In genomic region chr13:98731038-98731437, GRCh38 we compare ENCODE assay signal across 2 cellular contexts.
TF ChIP-seq lines count a peak whose summit lies in the region.

No MANE protein-coding gene starts in this region.

TF ChIP-seq in IMR-90, 13 proteins besides CTCF, POLR2A, EP300 and RAD21:
- TF ChIP-seq RFX5 (IDR thresholded peaks at IDR 0.05; ENCODE audit: low read depth, low read length) (no peak), RCOR1 (IDR thresholded peaks at IDR 0.05; ENCODE audit: insufficient replicate concordance, low read length) (no peak), MAZ (IDR thresholded peaks at IDR 0.05; ENCODE audit: borderline replicate concordance, low read depth, low read length) (no peak), ELK1 (IDR thresholded peaks at IDR 0.05; ENCODE audit: borderline replicate concordance, low read depth, low read length) (no peak), MXI1 (IDR thresholded peaks at IDR 0.05; ENCODE audit: borderline replicate concordance, low read depth, low read length) (no peak), SMC3 (IDR thresholded peaks at IDR 0.05; ENCODE audit: low read depth, low read length) (no peak), CEBPB (IDR thresholded peaks at IDR 0.05; ENCODE audit: low read depth, low read length) (no peak), NFE2L2 (IDR thresholded peaks at IDR 0.05; ENCODE audit: low read depth, low read length) (no peak), BHLHE40 (IDR thresholded peaks at IDR 0.05; ENCODE audit: low read depth, low read length) (no peak), FOS (IDR thresholded peaks at IDR 0.05; ENCODE audit: low read depth, low read length) (no peak), USF2 (IDR thresholded peaks at IDR 0.05; ENCODE audit: low read depth, low read length) (no peak), CHD1 (IDR thresholded peaks at IDR 0.05; ENCODE audit: low read depth, low read length) (no peak), MAFK (IDR thresholded peaks at IDR 0.05; ENCODE audit: low read depth, low read length) (no peak)

TF ChIP-seq in H1, 55 proteins besides CTCF, POLR2A, EP300 and RAD21:
- no peak for TF ChIP-seq ATF2 (IDR thresholded peaks at IDR 0.05; ENCODE audit: low read length)
- TF ChIP-seq SAP30 (IDR thresholded peaks at IDR 0.05; ENCODE audit: insufficient read depth, insufficient replicate concordance, low read length), result no peak
- no peak for TF ChIP-seq SP1 (IDR thresholded peaks at IDR 0.05; ENCODE audit: low read depth, low read length)
- no peak for TF ChIP-seq RFX5 (IDR thresholded peaks at IDR 0.05; ENCODE audit: borderline replicate concordance, low read depth, low read length)
- TF ChIP-seq MAFK (IDR thresholded peaks at IDR 0.05; ENCODE audit: low read depth, low read length), result no peak
- no peak for TF ChIP-seq RNF2 (IDR thresholded peaks at IDR 0.05; ENCODE audit: borderline replicate concordance, low read depth, low read length, missing control alignments, poor library complexity, severe bottlenecking)
- TF ChIP-seq POLR2AphosphoS5 (IDR thresholded peaks at IDR 0.05; ENCODE audit: low read depth, low read length), result no peak
- no peak for TF ChIP-seq NANOG (IDR thresholded peaks at IDR 0.05; ENCODE audit: insufficient read depth, low read depth, low read length, poor library complexity, severe bottlenecking)
- TF ChIP-seq YY1 (IDR thresholded peaks at IDR 0.05; ENCODE audit: low read depth, low read length), result no peak
- TF ChIP-seq ASH2L (IDR thresholded peaks at IDR 0.05; ENCODE audit: low read length), result no peak
- no peak for TF ChIP-seq EGR1 (IDR thresholded peaks at IDR 0.05; ENCODE audit: borderline replicate concordance, low read depth, low read length)
- TF ChIP-seq RBBP5 (IDR thresholded peaks at IDR 0.05; ENCODE audit: borderline replicate concordance, low read depth, low read length), result no peak
- TF ChIP-seq CHD1 (IDR thresholded peaks at IDR 0.05; ENCODE audit: low read depth, low read length), result no peak
